ENCODE assay signal across 1 cellular context in genomic region chr20:22584922-22585785, GRCh38.
TF ChIP-seq lines count a peak whose summit lies in the region.

No MANE protein-coding gene starts in this region.

TF ChIP-seq in HepG2, 621 proteins besides CTCF, POLR2A, EP300 and RAD21 (continued from another document):
- TF ChIP-seq ZNF432 (CRISPR knock-in tag; IDR thresholded peaks at IDR 0.05; ENCODE audit: borderline replicate concordance) (no peak), STAG1 (CRISPR knock-in tag; IDR thresholded peaks at IDR 0.05) (peak; percentile 54), MAFG (CRISPR knock-in tag; IDR thresholded peaks at IDR 0.05) (no peak; the same call in 1 of the 2 replicates), ZNF777 (CRISPR knock-in tag; IDR thresholded peaks at IDR 0.05) (peak; percentile 99), ETS1 (CRISPR knock-in tag; IDR thresholded peaks at IDR 0.05) (no peak; the same call in 1 of the 2 replicates), MAF1 (CRISPR knock-in tag; IDR thresholded peaks at IDR 0.05; ENCODE audit: borderline replicate concordance) (peak; percentile 23; the same call in 1 of the 2 replicates), ZNF138 (CRISPR knock-in tag; IDR thresholded peaks at IDR 0.05; ENCODE audit: low read depth) (no peak)
- TF ChIP-seq, protein P1, sequence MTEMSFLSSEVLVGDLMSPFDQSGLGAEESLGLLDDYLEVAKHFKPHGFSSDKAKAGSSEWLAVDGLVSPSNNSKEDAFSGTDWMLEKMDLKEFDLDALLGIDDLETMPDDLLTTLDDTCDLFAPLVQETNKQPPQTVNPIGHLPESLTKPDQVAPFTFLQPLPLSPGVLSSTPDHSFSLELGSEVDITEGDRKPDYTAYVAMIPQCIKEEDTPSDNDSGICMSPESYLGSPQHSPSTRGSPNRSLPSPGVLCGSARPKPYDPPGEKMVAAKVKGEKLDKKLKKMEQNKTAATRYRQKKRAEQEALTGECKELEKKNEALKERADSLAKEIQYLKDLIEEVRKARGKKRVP (CRISPR knock-in tag; IDR thresholded peaks at IDR 0.05), result peak in 1 of 2 experiments; percentile 85; a peak in 2 of 4 replicates
TF ChIP-seq in HepG2: peak in this region for 345.
